23 cellular contexts compared by ENCODE assay signal in the genomic region with DNA sequence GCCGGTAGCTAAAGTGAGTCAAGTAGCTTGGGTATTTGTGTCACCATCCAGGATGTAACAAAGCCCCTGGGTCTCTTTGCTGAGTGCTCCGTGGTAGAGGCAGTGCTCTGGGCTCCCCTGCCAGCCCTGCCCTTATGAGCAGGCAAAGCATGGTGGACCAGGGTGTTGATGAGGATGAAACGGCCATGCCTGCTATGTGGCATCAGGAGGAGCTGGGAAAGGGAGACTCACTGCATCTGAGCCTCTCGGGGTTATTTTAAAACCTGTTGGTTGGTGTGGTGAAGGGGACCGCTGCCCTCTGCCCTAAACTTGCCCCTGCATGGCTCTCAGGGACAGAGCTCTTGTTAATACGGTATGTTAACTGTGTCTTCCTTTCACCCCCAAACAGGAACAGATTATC.
DNase-seq lines count a peak whose midpoint lies in the region; ATAC-seq and TF ChIP-seq lines count a peak whose summit lies in the region.
"Had no signal": no experiment of that assay in that cellular context is flagged by ENCODE, and none has a peak within 500 bp of the region (broad histone marks: within the 10 kb centered on the region; RNA-seq: fewer than 3 reads in every experiment).

No MANE protein-coding gene starts in this region.

- H3K4me1 ChIP-seq in CD8-positive, alpha-beta T cell (ENCODE audit: insufficient read depth, low read length): no peaks in the 10 kb centered on the region
- H3K4me1 ChIP-seq: Caco-2 had no signal

- no peak overlapping the region for H3K27ac ChIP-seq in CD8-positive, alpha-beta T cell (ENCODE audit: low read depth, low read length)
- H3K27ac ChIP-seq: esophagus muscularis mucosa, hepatocyte, pancreas, transverse colon had no signal

- no peak for ATAC-seq in activated CD4-positive, alpha-beta T cell treated with anti-CD3 and anti-CD28 coated beads for 36 hours
- ATAC-seq in CD8-positive, alpha-beta T cell: no peak
- ATAC-seq in Right ventricle myocardium inferior: no peak
- ATAC-seq: effector memory CD8-positive, alpha-beta T cell; left lobe of liver; pancreas; right cardiac atrium had no signal

- no peak overlapping the region for H3K4me3 ChIP-seq in CD8-positive, alpha-beta T cell (ENCODE audit: low read depth, low read length)
- H3K4me3 ChIP-seq: esophagus muscularis mucosa, hepatocyte, MG63, pancreas, transverse colon had no signal

- no peaks in the 10 kb centered on the region for H3K9me3 Mint-ChIP-seq in activated CD4-positive, alpha-beta T cell treated with anti-CD3 and anti-CD28 coated beads for 36 hours (ENCODE audit: low read depth)
- H3K9me3 Mint-ChIP-seq in CD8-positive, alpha-beta T cell: no peaks in the 10 kb centered on the region
- H3K9me3 Mint-ChIP-seq in dendritic cell treated with granulocyte-macrophage colony-stimulating factor and Interleukin-4, amounts not matched to agents 40 ng/mL and 50 ng/mL, for 4 days: no peaks in the 10 kb centered on the region
- H3K9me3 Mint-ChIP-seq: effector memory CD8-positive, alpha-beta T cell; naive B cell had no signal

- H3K4me1 Mint-ChIP-seq in activated CD4-positive, alpha-beta T cell treated with anti-CD3 and anti-CD28 coated beads for 36 hours: peaks cover 9% of the 10 kb centered on the region
- peaks cover 3% of the 10 kb centered on the region for H3K4me1 Mint-ChIP-seq in CD8-positive, alpha-beta T cell (ENCODE audit: low read depth)
- peaks cover 40% of the 10 kb centered on the region for H3K4me1 Mint-ChIP-seq in dendritic cell treated with granulocyte-macrophage colony-stimulating factor and Interleukin-4, amounts not matched to agents 40 ng/mL and 50 ng/mL, for 4 days (ENCODE audit: low read depth)

- CTCF ChIA-PET in activated CD4-positive, alpha-beta T cell treated with anti-CD3 and anti-CD28 coated beads for 36 hours (lab: Charles Lee): interaction anchor here (0.6 to 1.4 kb wide), 3 partner anchors 15 to 83 kb away, joined by 3 read pairs; no protein-coding TSS in a partner anchor
- CTCF ChIA-PET in CD8-positive, alpha-beta T cell (lab: Charles Lee): interaction anchor here (0.6 kb wide), 2 partner anchors 23 to 1733 kb away, joined by 3 to 4 read pairs; no protein-coding TSS in a partner anchor

- H3K27ac Mint-ChIP-seq in activated CD4-positive, alpha-beta T cell treated with anti-CD3 and anti-CD28 coated beads for 36 hours: no peak overlapping the region
- H3K27ac Mint-ChIP-seq in CD8-positive, alpha-beta T cell: peak overlapping the region; percentile 47
- H3K27ac Mint-ChIP-seq in dendritic cell treated with granulocyte-macrophage colony-stimulating factor and Interleukin-4, amounts not matched to agents 40 ng/mL and 50 ng/mL, for 4 days: peak overlapping the region; percentile 21

- H3K9me3 ChIP-seq in CD8-positive, alpha-beta T cell (ENCODE audit: low read length): no peaks in the 10 kb centered on the region
- H3K9me3 ChIP-seq: Caco-2, esophagus muscularis mucosa, MG63, pancreas, transverse colon had no signal

- no peak overlapping the region for H3K4me3 Mint-ChIP-seq in activated CD4-positive, alpha-beta T cell treated with anti-CD3 and anti-CD28 coated beads for 36 hours
- no peak overlapping the region for H3K4me3 Mint-ChIP-seq in CD8-positive, alpha-beta T cell
- no peak overlapping the region for H3K4me3 Mint-ChIP-seq in dendritic cell treated with granulocyte-macrophage colony-stimulating factor and Interleukin-4, amounts not matched to agents 40 ng/mL and 50 ng/mL, for 4 days
- H3K4me3 Mint-ChIP-seq: effector memory CD8-positive, alpha-beta T cell; naive B cell had no signal

- H3K27me3 ChIP-seq in CD8-positive, alpha-beta T cell (ENCODE audit: insufficient read depth, low read length): no peaks in the 10 kb centered on the region
- H3K27me3 ChIP-seq: esophagus muscularis mucosa, hepatocyte, MG63, pancreas, transverse colon had no signal

- no peak for TF ChIP-seq CTCF in CD8-positive, alpha-beta T cell (IDR thresholded peaks at IDR 0.05)

- H3K27me3 Mint-ChIP-seq in activated CD4-positive, alpha-beta T cell treated with anti-CD3 and anti-CD28 coated beads for 36 hours: no peaks in the 10 kb centered on the region
- H3K27me3 Mint-ChIP-seq in CD8-positive, alpha-beta T cell (ENCODE audit: low read depth): no peaks in the 10 kb centered on the region
- H3K27me3 Mint-ChIP-seq in dendritic cell treated with granulocyte-macrophage colony-stimulating factor and Interleukin-4, amounts not matched to agents 40 ng/mL and 50 ng/mL, for 4 days: no peaks in the 10 kb centered on the region
- H3K27me3 Mint-ChIP-seq: effector memory CD8-positive, alpha-beta T cell; naive B cell had no signal

- peak; percentile 3 for DNase-seq in activated CD4-positive, alpha-beta T cell treated with anti-CD3 and anti-CD28 coated beads for 36 hours
- DNase-seq in activated CD4-positive, alpha-beta T cell treated with anti-CD3 and anti-CD28 coated beads for 48 hours: no peak
- DNase-seq in CD8-positive, alpha-beta T cell: no peak
- DNase-seq in posterior vena cava (ENCODE audit: low spot score) (peak; percentile 51), SW 1271 (lab: John Stamatoyannopoulos, UW) (no peak), Right ventricle myocardium inferior (ENCODE audit: missing footprints) (no peak), DMS153 treated with DMSO at 0.1 percent for 48 hours (lab: John Stamatoyannopoulos, UW; ENCODE audit: unreplicated experiment) (no peak)
- DNase-seq: Caco-2; DND-41; effector memory CD8-positive, alpha-beta T cell; foreskin melanocyte; KBM-7; MG63; naive B cell; NCI-H2081 treated with DMSO at 0.1 percent for 48 hours; pancreas; right cardiac atrium; T-helper 9 cell; transverse colon had no signal

- POLR2A ChIA-PET in activated CD4-positive, alpha-beta T cell treated with anti-CD3 and anti-CD28 coated beads for 36 hours (lab: Charles Lee): interaction anchor here (0.6 kb wide), 2 partner anchors 229 to 1659 kb away, joined by 3 to 6 read pairs; no protein-coding TSS in a partner anchor
- POLR2A ChIA-PET in CD8-positive, alpha-beta T cell (lab: Charles Lee): no interaction called here

- intact Hi-C loops in activated CD4-positive, alpha-beta T cell treated with anti-CD3 and anti-CD28 coated beads for 36 hours (cut with DNase I, micrococcal nuclease): loop anchor here in 1 of 2 experiments (5.0 to 10.0 kb wide), 2 partner anchors 103 to 685 kb away; no protein-coding TSS in a partner anchor
- intact Hi-C loops in CD8-positive, alpha-beta T cell (cut with DNase I, micrococcal nuclease): no loop called here
- intact Hi-C loops in dendritic cell treated with granulocyte-macrophage colony-stimulating factor and Interleukin-4, amounts not matched to agents 40 ng/mL and 50 ng/mL, for 4 days (cut with micrococcal nuclease): no loop called here
- intact Hi-C loops in posterior vena cava (cut with DNase I) (no loop called here), Right ventricle myocardium inferior (cut with DNase I) (no loop called here)

- peaks cover 44% of the 10 kb centered on the region for H3K36me3 ChIP-seq in CD8-positive, alpha-beta T cell (ENCODE audit: insufficient read depth, low read length)
- H3K36me3 ChIP-seq: MG63 had no signal

- H3K36me3 Mint-ChIP-seq in activated CD4-positive, alpha-beta T cell treated with anti-CD3 and anti-CD28 coated beads for 36 hours (ENCODE audit: low read depth): peaks cover 72% of the 10 kb centered on the region
- H3K36me3 Mint-ChIP-seq in CD8-positive, alpha-beta T cell: peaks cover 94% of the 10 kb centered on the region
- peaks cover 100% of the 10 kb centered on the region for H3K36me3 Mint-ChIP-seq in dendritic cell treated with granulocyte-macrophage colony-stimulating factor and Interleukin-4, amounts not matched to agents 40 ng/mL and 50 ng/mL, for 4 days (ENCODE audit: low read depth)

Comparison
In these comparisons a context has a peak if more than half of its experiments do, and no peak if none do; other contexts are left out.
1. DNase-seq: peak in activated CD4-positive, alpha-beta T cell treated with anti-CD3 and anti-CD28 coated beads for 36 hours (single experiment) and posterior vena cava (single experiment); none in activated CD4-positive, alpha-beta T cell treated with anti-CD3 and anti-CD28 coated beads for 48 hours (single experiment), CD8-positive, alpha-beta T cell (0 of 7), SW 1271 (0 of 2), Right ventricle myocardium inferior (single experiment) and DMS153 treated with DMSO at 0.1 percent for 48 hours (single experiment).